In genomic region chr10:23338155-23338828, GRCh38 we compare ENCODE assay signal across 13 cellular contexts. TPM values are rescaled to one million over a fixed set of nuclear protein-coding genes. Genes with fewer than 3 reads are reported as not detected.
DNase-seq lines count a peak whose midpoint lies in the region; ATAC-seq and TF ChIP-seq lines count a peak whose summit lies in the region.
"Had no signal": no experiment of that assay in that cellular context is flagged by ENCODE, and none has a peak within 500 bp of the region (broad histone marks: within the 10 kb centered on the region; RNA-seq: fewer than 3 reads in every experiment).

No MANE protein-coding gene starts in this region.

- H3K4me3 Mint-ChIP-seq in activated T-helper 17 cell treated with anti-CD3 and anti-CD28 coated beads, Interleukin-2, amount 50 U/mL, for 72 hours = peak overlapping the region; percentile 62

- peak; percentile 65 for DNase-seq in Caki2 (ENCODE audit: low read depth)
- peak; percentile 64 for DNase-seq in HCEC 1CT
- DNase-seq in left lobe of liver (ENCODE audit: low spot score) = peak; percentile 55
- no peak for DNase-seq in GM10266 (ENCODE audit: extremely low spot score)
- DNase-seq in NCI-H446 (lab: John Stamatoyannopoulos, UW) = no peak
- DNase-seq in NCI-H524 treated with DMSO at 0.1 percent for 48 hours (lab: John Stamatoyannopoulos, UW) = no peak
- DNase-seq: activated T-cell treated with anti-CD3 and anti-CD28 coated beads, Interleukin-2, amount 50 U/mL, for 48 hours; heart left ventricle; Kasumi-1 had no signal

- H3K27ac Mint-ChIP-seq in activated T-helper 17 cell treated with anti-CD3 and anti-CD28 coated beads, Interleukin-2, amount 50 U/mL, for 72 hours = peak overlapping the region; percentile 87

- TF ChIP-seq CTCF in GM10266 (IDR thresholded peaks at IDR 0.05; ENCODE audit: control insufficient read depth, insufficient read depth, low read depth, missing control alignments) = no peak

- ATAC-seq in activated T-helper 17 cell treated with anti-CD3 and anti-CD28 coated beads, Interleukin-2, amount 50 U/mL, for 72 hours (replicated peaks) = no peak
- ATAC-seq in left lobe of liver = peak; percentile 100
- no peak for ATAC-seq in GM21360 (IDR thresholded peaks at IDR 0.05; ENCODE audit: unreplicated experiment)
- ATAC-seq: heart left ventricle had no signal

- H3K4me1 Mint-ChIP-seq in activated T-helper 17 cell treated with anti-CD3 and anti-CD28 coated beads, Interleukin-2, amount 50 U/mL, for 72 hours = peaks cover 45% of the 10 kb centered on the region

- in situ Hi-C loops in Caki2 (cut with HindIII; ENCODE audit: low pct_unique_long_range_greater_than_20kb, low sequenced_read_pairs) = no loop called here

- H3K27me3 Mint-ChIP-seq in activated T-helper 17 cell treated with anti-CD3 and anti-CD28 coated beads, Interleukin-2, amount 50 U/mL, for 72 hours = no peaks in the 10 kb centered on the region

- H3K36me3 Mint-ChIP-seq in activated T-helper 17 cell treated with anti-CD3 and anti-CD28 coated beads, Interleukin-2, amount 50 U/mL, for 72 hours (ENCODE audit: low read depth) = no peaks in the 10 kb centered on the region

- peaks cover 3% of the 10 kb centered on the region for H3K9me3 Mint-ChIP-seq in activated T-helper 17 cell treated with anti-CD3 and anti-CD28 coated beads, Interleukin-2, amount 50 U/mL, for 72 hours

RNA-seq across cellular contexts. Expression of gene C10orf67, which starts 6.3 kb away (rescaled TPM):
- 0.07 and 0.14 TPM in 2 replicates for total RNA-seq in Caki2 (2014; rRNA removed; shearing (Covaris generic); ENCODE audit: low replicate concordance)
- total RNA-seq in activated T-helper 17 cell treated with anti-CD3 and anti-CD28 coated beads, Interleukin-2, amount 50 U/mL, for 72 hours = under 1 TPM; 0.21 to 0.30 TPM
- not detected for total RNA-seq in left lobe of liver
- total RNA-seq: Caco-2, OCI-LY7 had no signal

Comparison
In these comparisons a context has a peak if more than half of its experiments do, and no peak if none do; other contexts are left out.
1. DNase-seq: peak in Caki2 (single experiment), HCEC 1CT (single experiment) and left lobe of liver (single experiment); none in GM10266 (single experiment), NCI-H446 (0 of 2) and NCI-H524 treated with DMSO at 0.1 percent for 48 hours (single experiment).